21 cellular contexts compared by ENCODE assay signal in genomic region chr9:79131876-79132377, GRCh38.
DNase-seq lines count a peak whose midpoint lies in the region; ATAC-seq, FAIRE-seq and TF ChIP-seq lines count a peak whose summit lies in the region.
"Had no signal": no experiment of that assay in that cellular context is flagged by ENCODE, and none has a peak within 500 bp of the region (broad histone marks: within the 10 kb centered on the region; RNA-seq: fewer than 3 reads in every experiment).

No MANE protein-coding gene starts in this region.

- no peak overlapping the region for H3K14ac ChIP-seq in H1 (ENCODE audit: insufficient read length)

- H4K8ac ChIP-seq in H1 (ENCODE audit: extremely low read depth, insufficient read depth, low read length) (no peak overlapping the region), mesendoderm (ENCODE audit: low read depth, low read length) (no peak overlapping the region)

- H2AK5ac ChIP-seq in H1 (ENCODE audit: low read depth, low read length): no peak overlapping the region
- H2AK5ac ChIP-seq in mesendoderm (ENCODE audit: low read length): no peak overlapping the region

- POLR2A ChIA-PET in H1 (lab: Charles Lee; ENCODE audit: partially characterized antibody): no interaction called here

- no peak overlapping the region for H2AFZ ChIP-seq in GM23338
- peak overlapping the region; percentile 36; the same call in 1 of the 2 replicates for H2AFZ ChIP-seq in H1 (ENCODE audit: low read length)

- H3K23me2 ChIP-seq in H1 (ENCODE audit: low read depth, low read length): no peaks in the 10 kb centered on the region

- no peaks in the 10 kb centered on the region for H4K20me1 ChIP-seq in GM23338 (replicated peaks; ENCODE audit: insufficient read depth)
- H4K20me1 ChIP-seq in H1 (replicated peaks in 1 of 2; ENCODE audit: control insufficient read depth in 1 of 2, insufficient read depth in 2 of 2, low read length in 2 of 2): no peaks in the 10 kb centered on the region

- H3K27ac ChIP-seq in GM23338 (ENCODE audit: low read depth) (0 out of 2 replicates have a peak overlapping the region, but pooled peaks have one; percentile 53), H1 (ENCODE audit: low read depth, low read length) (no peak overlapping the region), mesendoderm (ENCODE audit: low read depth, low read length) (no peak overlapping the region), breast epithelium (no peak overlapping the region)

- H3K4me1 ChIP-seq in GM23338 (ENCODE audit: insufficient read depth): no peaks in the 10 kb centered on the region; the same call in 1 of the 2 replicates
- H3K4me1 ChIP-seq in H1 (replicated peaks in 1 of 4; ENCODE audit: control insufficient read depth in 3 of 4, insufficient read depth in 4 of 4, low read length in 3 of 4): peaks cover 0 to 13% (median 2%) of the 10 kb centered on the region in 4 experiments; a peak in 2 of 7 replicates
- no peaks in the 10 kb centered on the region for H3K4me1 ChIP-seq in mesendoderm (ENCODE audit: control insufficient read depth, low read depth, low read length)
- no peaks in the 10 kb centered on the region for H3K4me1 ChIP-seq in breast epithelium

- DNase-seq in GM23338 (ENCODE audit: low spot score): peak; percentile 15
- peak; percentile 61 for DNase-seq in NCI-H69 (lab: John Stamatoyannopoulos, UW)
- no peak for DNase-seq in H1 (ENCODE audit: low read depth in 1 of 2, low spot score in 2 of 2)
- peak; percentile 22 for DNase-seq in mesendoderm
- no peak for DNase-seq in NCI-H748 treated with DMSO at 0.1 percent for 48 hours (lab: John Stamatoyannopoulos, UW)
- DNase-seq in breast epithelium (ENCODE audit: low spot score in 2 of 2): no peak
- DNase-seq in activated naive CD4-positive, alpha-beta T cell treated with anti-CD3 and anti-CD28 coated beads, Interleukin-2, amount 50 U/mL, for 16 hours: no peak
- DNase-seq: CD4-positive, CD25-positive, alpha-beta regulatory T cell; COR-L47; DMS 273 treated with DMSO at 0.1 percent for 48 hours; DND-41; NCI-H1105 treated with DMSO at 0.1 percent for 48 hours; NCI-H187; NCI-H2171; NCI-H526 treated with DMSO at 0.1 percent for 48 hours; OCI-M1; SHP77 treated with DMSO at 0.1 percent for 48 hours; SK-N-SH had no signal

- no peak for TF ChIP-seq POLR2A in H1 (IDR thresholded peaks at IDR 0.05; ENCODE audit: control extremely low read depth in 1 of 2, low read depth in 2 of 2, low read length in 2 of 2)
- no peak for TF ChIP-seq POLR2A in breast epithelium (IDR thresholded peaks at IDR 0.05)

- H3K79me2 ChIP-seq in GM23338 (replicated peaks; ENCODE audit: insufficient read depth) (no peaks in the 10 kb centered on the region), H1 (ENCODE audit: control insufficient read depth in 1 of 2, insufficient read depth in 2 of 2, low read length in 2 of 2) (no peaks in the 10 kb centered on the region), mesendoderm (ENCODE audit: control insufficient read depth, insufficient read depth, low read length) (no peaks in the 10 kb centered on the region)

- 80% methylated on average over 4 of the region's 4 CpGs; no CpG with 5 or more reads in 1 of the 2 experiments for WGBS in H1 (ENCODE audit: extremely low coverage in 1 of 2, insufficient coverage in 1 of 2, insufficient read length in 1 of 2, insufficient replicate concordance in 2 of 2, low coverage in 1 of 2, low lambda C conversion rate in 2 of 2, missing lambda C conversion rate in 1 of 2), 2 experiments
- whole genome bisulfite sequencing in mesendoderm (ENCODE audit: extremely low coverage, insufficient coverage, low lambda C conversion rate): no CpG with 5 or more reads among the region's 4 CpGs

- no peak overlapping the region for H2BK120ac ChIP-seq in H1 (replicated peaks; ENCODE audit: low read depth, low read length)
- H2BK120ac ChIP-seq in mesendoderm (ENCODE audit: low read depth, low read length): no peak overlapping the region

- H3K4me3 ChIP-seq in GM23338 (no peak overlapping the region), H1 (ENCODE audit: extremely low read depth in 1 of 4, insufficient read depth in 2 of 4, low read depth in 3 of 4, low read length in 4 of 4) (no peak overlapping the region), mesendoderm (ENCODE audit: low read length) (no peak overlapping the region), breast epithelium (no peak overlapping the region)
- H3K4me3 ChIP-seq: K562 had no signal

- peaks cover 6% of the 10 kb centered on the region for H3K27me3 Mint-ChIP-seq in GM23338 (ENCODE audit: insufficient read depth, low read depth, poor library complexity)
- H3K27me3 Mint-ChIP-seq: B cell; CD4-positive, CD25-positive, alpha-beta regulatory T cell had no signal

- H3K4me2 ChIP-seq in GM23338: no peak overlapping the region
- no peak overlapping the region for H3K4me2 ChIP-seq in H1 (ENCODE audit: insufficient read depth in 1 of 2, low read depth in 2 of 2, low read length in 2 of 2)
- H3K4me2 ChIP-seq in mesendoderm (ENCODE audit: low read length): no peak overlapping the region
- H3K4me2 ChIP-seq: SK-N-SH had no signal

- H3K23ac ChIP-seq in H1 (ENCODE audit: insufficient read length) (no peak overlapping the region), mesendoderm (ENCODE audit: low read length) (no peak overlapping the region)

- no peak for TF ChIP-seq RAD21 in H1 (IDR thresholded peaks at IDR 0.05 in 1 of 2, conservative IDR thresholded peaks at IDR 0.05 in 1 of 2; ENCODE audit: low read depth in 2 of 2, low read length in 2 of 2)

- H3K56ac ChIP-seq in H1 (replicated peaks; ENCODE audit: insufficient read length, low read depth, low read length) (no peak overlapping the region), mesendoderm (ENCODE audit: low read length) (no peak overlapping the region)

- H3K9me3 ChIP-seq in H1 (ENCODE audit: insufficient read depth in 2 of 2, low read depth in 1 of 2, low read length in 1 of 2) (no peaks in the 10 kb centered on the region), breast epithelium (no peaks in the 10 kb centered on the region)
- H3K9me3 ChIP-seq: SK-N-SH had no signal

- CTCF ChIA-PET in H1 (lab: Charles Lee; ENCODE audit: partially characterized antibody): interaction anchor here (0.6 to 2.8 kb wide), 18 partner anchors 19 to 670 kb away, joined by 3 to 27 read pairs (median 4); no protein-coding TSS in a partner anchor

- H3K9ac ChIP-seq in H1 (replicated peaks in 1 of 4; ENCODE audit: extremely low read depth in 1 of 4, low read depth in 3 of 4, low read length in 3 of 4) (no peak overlapping the region), mesendoderm (ENCODE audit: low read length) (no peak overlapping the region)
- H3K9ac ChIP-seq: SK-N-SH had no signal

- H3K18ac ChIP-seq in H1 (ENCODE audit: extremely low read depth, low read length) (no peak overlapping the region), mesendoderm (ENCODE audit: low read length) (no peak overlapping the region)

- peak; percentile 85 for ATAC-seq in GM23338
- ATAC-seq in HG03175 (IDR thresholded peaks at IDR 0.05; ENCODE audit: unreplicated experiment): no peak
- ATAC-seq: K562 had no signal

- no peak overlapping the region for H2BK20ac ChIP-seq in H1 (ENCODE audit: low read length)

- no peaks in the 10 kb centered on the region for H3K9me3 Mint-ChIP-seq in GM23338

- no peak overlapping the region for H3K4me3 Mint-ChIP-seq in GM23338
- H3K4me3 Mint-ChIP-seq: B cell; CD4-positive, CD25-positive, alpha-beta regulatory T cell had no signal

- H3K9me2 ChIP-seq in GM23338 (ENCODE audit: insufficient read depth): no peaks in the 10 kb centered on the region
- H3K9me2 ChIP-seq: SK-N-SH had no signal

- no peak for FAIRE-seq in H1 (lab: Jason Lieb, UNC)
- FAIRE-seq: K562 had no signal

- H3K36me3 ChIP-seq in GM23338 (ENCODE audit: insufficient read depth) (no peaks in the 10 kb centered on the region), H1 (ENCODE audit: control insufficient read depth in 2 of 4, insufficient read depth in 4 of 4, low read length in 3 of 4) (no peaks in the 10 kb centered on the region), mesendoderm (ENCODE audit: control insufficient read depth, insufficient read depth, low read length) (no peaks in the 10 kb centered on the region), breast epithelium (no peaks in the 10 kb centered on the region)

- peaks cover 15% of the 10 kb centered on the region for H3K4me1 Mint-ChIP-seq in GM23338
- H3K4me1 Mint-ChIP-seq: CD4-positive, CD25-positive, alpha-beta regulatory T cell had no signal

- H3K36me3 Mint-ChIP-seq in GM23338 (ENCODE audit: low read depth): no peaks in the 10 kb centered on the region
- H3K36me3 Mint-ChIP-seq: CD4-positive, CD25-positive, alpha-beta regulatory T cell had no signal

- H2BK12ac ChIP-seq in H1 (ENCODE audit: low read depth, low read length): no peak overlapping the region

- TF ChIP-seq CTCF in GM23338 (conservative IDR thresholded peaks at IDR 0.05; ENCODE audit: low read depth in 2 of 2): no peak
- TF ChIP-seq CTCF in H1 (IDR thresholded peaks at IDR 0.05; ENCODE audit: control extremely low read depth in 1 of 3, insufficient read depth in 1 of 3, low read depth in 1 of 3, low read length in 3 of 3): no peak
- TF ChIP-seq CTCF in breast epithelium (IDR thresholded peaks at IDR 0.05): no peak

- no peak overlapping the region for H3K27ac Mint-ChIP-seq in GM23338
- H3K27ac Mint-ChIP-seq: B cell; CD4-positive, CD25-positive, alpha-beta regulatory T cell had no signal

- H3K79me1 ChIP-seq in H1 (ENCODE audit: low read depth, low read length) (no peaks in the 10 kb centered on the region), mesendoderm (ENCODE audit: low read length) (no peaks in the 10 kb centered on the region)

- H3K27me3 ChIP-seq in GM23338 (ENCODE audit: insufficient read depth) (no peaks in the 10 kb centered on the region), H1 (replicated peaks in 1 of 4; ENCODE audit: control insufficient read depth in 3 of 4, extremely low read depth in 1 of 4, insufficient read depth in 3 of 4, low read length in 3 of 4) (no peaks in the 10 kb centered on the region), mesendoderm (ENCODE audit: insufficient read depth, low read length, poor library complexity) (no peaks in the 10 kb centered on the region), breast epithelium (no peaks in the 10 kb centered on the region)

- H2BK5ac ChIP-seq in H1 (ENCODE audit: low read depth, low read length) (no peak overlapping the region), mesendoderm (ENCODE audit: low read length) (no peak overlapping the region)

- H4K91ac ChIP-seq in H1 (replicated peaks; ENCODE audit: insufficient read length, low read length): no peak overlapping the region

- TF ChIP-seq EP300 in H1 (IDR thresholded peaks at IDR 0.05; ENCODE audit: borderline replicate concordance in 1 of 2, low read depth in 2 of 2, low read length in 2 of 2): no peak

- H4K5ac ChIP-seq in H1 (ENCODE audit: insufficient read length, low read depth, low read length) (no peak overlapping the region), mesendoderm (ENCODE audit: low read length) (no peak overlapping the region)

- no peak overlapping the region for H3K4ac ChIP-seq in H1 (replicated peaks; ENCODE audit: insufficient read length, low read depth, low read length)
- H3K4ac ChIP-seq in mesendoderm (ENCODE audit: low read depth, low read length): no peak overlapping the region

- H2BK15ac ChIP-seq in H1 (ENCODE audit: low read length): peak overlapping the region; percentile 4; the same call in 1 of the 2 replicates
- H2BK15ac ChIP-seq in mesendoderm (replicated peaks; ENCODE audit: low read depth): no peak overlapping the region

- H3F3A ChIP-seq in GM23338 (replicated peaks; ENCODE audit: low read depth): no peaks in the 10 kb centered on the region

- intact Hi-C loops in breast epithelium (cut with DNase I; ENCODE audit: low total_unique reads): no loop called here

Comparison
In these comparisons a context has a peak if more than half of its experiments do, and no peak if none do; other contexts are left out.
1. DNase-seq: peak in GM23338 (single experiment), NCI-H69 (single experiment) and mesendoderm (single experiment); none in H1 (0 of 2), NCI-H748 treated with DMSO at 0.1 percent for 48 hours (single experiment), breast epithelium (0 of 2) and activated naive CD4-positive, alpha-beta T cell treated with anti-CD3 and anti-CD28 coated beads, Interleukin-2, amount 50 U/mL, for 16 hours (single experiment).